1 cellular context compared by ENCODE assay signal in the genomic region with DNA sequence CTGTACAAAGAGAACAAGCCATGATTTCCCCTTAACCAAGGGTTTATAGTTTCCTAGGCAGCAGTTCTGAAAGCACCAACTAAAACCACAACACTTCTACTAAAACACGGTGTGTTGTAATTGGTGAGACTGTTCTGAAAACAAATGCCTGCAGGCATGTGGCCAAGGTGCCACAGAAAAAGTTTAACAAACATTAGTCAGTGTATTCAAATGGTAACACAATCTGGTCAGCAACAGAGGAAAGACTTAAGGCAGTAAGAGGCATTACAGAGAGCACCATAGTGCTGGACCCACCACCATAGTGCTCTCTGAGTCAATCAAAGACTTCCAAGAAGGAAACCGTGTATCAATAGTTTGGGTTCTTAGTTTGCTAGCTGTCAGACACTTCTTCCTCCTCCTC.
TF ChIP-seq lines count a peak whose summit lies in the region.

No MANE protein-coding gene starts in this region.

TF ChIP-seq in HepG2, 621 proteins besides CTCF, POLR2A, EP300 and RAD21:
- TF ChIP-seq FOXM1 (CRISPR knock-in tag; IDR thresholded peaks at IDR 0.05) (no peak), ZNF737 (CRISPR knock-in tag; IDR thresholded peaks at IDR 0.05; ENCODE audit: borderline replicate concordance) (no peak), CHCHD3 (CRISPR knock-in tag; IDR thresholded peaks at IDR 0.05) (no peak), ATM (IDR thresholded peaks at IDR 0.05; ENCODE audit: borderline replicate concordance) (no peak), CCDC6 (CRISPR knock-in tag; IDR thresholded peaks at IDR 0.05) (no peak), PRMT3 (CRISPR knock-in tag; IDR thresholded peaks at IDR 0.05; ENCODE audit: borderline replicate concordance, low read depth) (no peak), NFATC3 (CRISPR knock-in tag; IDR thresholded peaks at IDR 0.05) (no peak), AGO2 (optimal IDR thresholded peaks at IDR 0.05; ENCODE audit: low read depth, low read length) (no peak), NPAS2 (CRISPR knock-in tag; IDR thresholded peaks at IDR 0.05; ENCODE audit: borderline replicate concordance) (no peak), ZNF543 (CRISPR knock-in tag; IDR thresholded peaks at IDR 0.05) (no peak), ZFP62 (CRISPR knock-in tag; IDR thresholded peaks at IDR 0.05) (no peak)
- TF ChIP-seq, protein P1, sequence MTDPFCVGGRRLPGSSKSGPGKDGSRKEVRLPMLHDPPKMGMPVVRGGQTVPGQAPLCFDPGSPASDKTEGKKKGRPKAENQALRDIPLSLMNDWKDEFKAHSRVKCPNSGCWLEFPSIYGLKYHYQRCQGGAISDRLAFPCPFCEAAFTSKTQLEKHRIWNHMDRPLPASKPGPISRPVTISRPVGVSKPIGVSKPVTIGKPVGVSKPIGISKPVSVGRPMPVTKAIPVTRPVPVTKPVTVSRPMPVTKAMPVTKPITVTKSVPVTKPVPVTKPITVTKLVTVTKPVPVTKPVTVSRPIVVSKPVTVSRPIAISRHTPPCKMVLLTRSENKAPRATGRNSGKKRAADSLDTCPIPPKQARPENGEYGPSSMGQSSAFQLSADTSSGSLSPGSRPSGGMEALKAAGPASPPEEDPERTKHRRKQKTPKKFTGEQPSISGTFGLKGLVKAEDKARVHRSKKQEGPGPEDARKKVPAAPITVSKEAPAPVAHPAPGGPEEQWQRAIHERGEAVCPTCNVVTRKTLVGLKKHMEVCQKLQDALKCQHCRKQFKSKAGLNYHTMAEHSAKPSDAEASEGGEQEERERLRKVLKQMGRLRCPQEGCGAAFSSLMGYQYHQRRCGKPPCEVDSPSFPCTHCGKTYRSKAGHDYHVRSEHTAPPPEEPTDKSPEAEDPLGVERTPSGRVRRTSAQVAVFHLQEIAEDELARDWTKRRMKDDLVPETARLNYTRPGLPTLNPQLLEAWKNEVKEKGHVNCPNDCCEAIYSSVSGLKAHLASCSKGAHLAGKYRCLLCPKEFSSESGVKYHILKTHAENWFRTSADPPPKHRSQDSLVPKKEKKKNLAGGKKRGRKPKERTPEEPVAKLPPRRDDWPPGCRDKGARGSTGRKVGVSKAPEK (CRISPR knock-in tag; IDR thresholded peaks at IDR 0.05; ENCODE audit: borderline replicate concordance), result no peak
- TF ChIP-seq, protein P2, sequence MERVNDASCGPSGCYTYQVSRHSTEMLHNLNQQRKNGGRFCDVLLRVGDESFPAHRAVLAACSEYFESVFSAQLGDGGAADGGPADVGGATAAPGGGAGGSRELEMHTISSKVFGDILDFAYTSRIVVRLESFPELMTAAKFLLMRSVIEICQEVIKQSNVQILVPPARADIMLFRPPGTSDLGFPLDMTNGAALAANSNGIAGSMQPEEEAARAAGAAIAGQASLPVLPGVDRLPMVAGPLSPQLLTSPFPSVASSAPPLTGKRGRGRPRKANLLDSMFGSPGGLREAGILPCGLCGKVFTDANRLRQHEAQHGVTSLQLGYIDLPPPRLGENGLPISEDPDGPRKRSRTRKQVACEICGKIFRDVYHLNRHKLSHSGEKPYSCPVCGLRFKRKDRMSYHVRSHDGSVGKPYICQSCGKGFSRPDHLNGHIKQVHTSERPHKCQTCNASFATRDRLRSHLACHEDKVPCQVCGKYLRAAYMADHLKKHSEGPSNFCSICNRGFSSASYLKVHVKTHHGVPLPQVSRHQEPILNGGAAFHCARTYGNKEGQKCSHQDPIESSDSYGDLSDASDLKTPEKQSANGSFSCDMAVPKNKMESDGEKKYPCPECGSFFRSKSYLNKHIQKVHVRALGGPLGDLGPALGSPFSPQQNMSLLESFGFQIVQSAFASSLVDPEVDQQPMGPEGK (CRISPR knock-in tag; IDR thresholded peaks at IDR 0.05), result no peak
